In genomic region chr12:124624823-124625222, GRCh38 we compare ENCODE assay signal across 24 cellular contexts.
"Had no signal": no experiment of that assay in that cellular context is flagged by ENCODE, and none has a peak within 500 bp of the region (broad histone marks: within the 10 kb centered on the region; RNA-seq: fewer than 3 reads in every experiment).

No MANE protein-coding gene starts in this region.

- ATAC-seq: activated CD8-positive, alpha-beta T cell treated with anti-CD3 and anti-CD28 coated beads, Interleukin-2, amount 10 ng/mL, durations not matched to agents 7 days and 5 days; PC-3; T-helper 17 cell; WTC11 had no signal

- H3K4me3 ChIP-seq: breast epithelium had no signal

- DNase-seq: activated CD4-positive, alpha-beta T cell treated with anti-CD3 and anti-CD28 coated beads for 48 hours; activated CD4-positive, alpha-beta T cell treated with anti-CD3 and anti-CD28 coated beads, Interleukin-2, amount 50 U/mL, for 4 hours; activated CD4-positive, CD25-positive, alpha-beta regulatory T cell treated with anti-CD3 and anti-CD28 coated beads, Interleukin-2, amount 50 U/mL, for 72 hours; activated CD8-positive, alpha-beta memory T cell treated with anti-CD3 and anti-CD28 coated beads, Interleukin-2, amount 50 U/mL, for 48 hours; activated CD8-positive, alpha-beta T cell treated with anti-CD3 and anti-CD28 coated beads, Interleukin-2, amount 10 ng/mL, durations not matched to agents 7 days and 5 days; activated naive CD4-positive, alpha-beta T cell treated with anti-CD3 and anti-CD28 coated beads, Interleukin-2, amount 50 U/mL, for 16 hours; activated naive CD8-positive, alpha-beta T cell treated with anti-CD3 and anti-CD28 coated beads, Interleukin-2, amount 10 ng/mL, durations not matched to agents 7 days and 5 days; activated T-cell treated with anti-CD3 and anti-CD28 coated beads, Interleukin-2, amount 50 U/mL, for 1 hour; aorta; caudate nucleus; Karpas-422; MM.1S; NCI-H1105; NCI-H1436; NCI-H187; NCI-H2081; NCI-H446; NCI-H524; PC-3; SIG-M5; T-helper 17 cell; T-helper 9 cell had no signal

- H3K36me3 ChIP-seq: breast epithelium had no signal

- H3K9me3 ChIP-seq: breast epithelium had no signal

- H3K27me3 ChIP-seq: breast epithelium had no signal
